In genomic region chr1:169928438-169929209, GRCh38 we compare ENCODE assay signal across 8 cellular contexts. TPM values are rescaled to one million over a fixed set of nuclear protein-coding genes. Genes with fewer than 3 reads are reported as not detected.
DNase-seq lines count a peak whose midpoint lies in the region; ATAC-seq and TF ChIP-seq lines count a peak whose summit lies in the region.

No MANE protein-coding gene starts in this region.

- POLR2A ChIA-PET in OCI-LY7 (lab: Charles Lee): interaction anchor here (0.7 kb wide), 1 partner anchor 447 kb away, joined by 5 read pairs; no protein-coding TSS in a partner anchor

- no peaks in the 10 kb centered on the region for H3K9me3 ChIP-seq in OCI-LY7 (ENCODE audit: low read length)
- H3K9me3 ChIP-seq in colonic mucosa: no peaks in the 10 kb centered on the region

- H3K4me3 Mint-ChIP-seq in mesothelial cell of epicardium: no peak overlapping the region

- no peaks in the 10 kb centered on the region for H3K36me3 Mint-ChIP-seq in mesothelial cell of epicardium

- intact Hi-C loops in OCI-LY7 (cut with micrococcal nuclease; ENCODE audit: unreplicated experiment) (no loop called here), colonic mucosa (cut with DNase I) (no loop called here)

- H3K27me3 ChIP-seq in colonic mucosa: no peaks in the 10 kb centered on the region

- H3K27ac ChIP-seq in OCI-LY7 (ENCODE audit: low read depth, low read length, poor library complexity, severe bottlenecking) (no peak overlapping the region), colonic mucosa (no peak overlapping the region)

- no peaks in the 10 kb centered on the region for H3K9me2 ChIP-seq in OCI-LY7 (ENCODE audit: insufficient read depth, low read length)

- CTCF ChIA-PET in OCI-LY7 (lab: Charles Lee; ENCODE audit: unreplicated experiment): no interaction called here

- no peaks in the 10 kb centered on the region for H3K9me3 Mint-ChIP-seq in mesothelial cell of epicardium

- H3K79me2 ChIP-seq in OCI-LY7 (ENCODE audit: insufficient read depth, low read depth, low read length): no peaks in the 10 kb centered on the region

- BruUV-seq in OCI-LY7 (replicated peaks; lab: Mats Ljungman, UMichigan): no TSS peak

- H3K9ac ChIP-seq in colonic mucosa (ENCODE audit: low read depth in 2 of 2, low read length in 2 of 2): no peak overlapping the region

- H3K4me1 Mint-ChIP-seq in mesothelial cell of epicardium: peaks cover 49% of the 10 kb centered on the region

- peak; percentile 92 for TF ChIP-seq CTCF in OCI-LY7 (conservative IDR thresholded peaks at IDR 0.05; ENCODE audit: low read length)
- TF ChIP-seq CTCF in colonic mucosa (IDR thresholded peaks at IDR 0.05): peak; percentile 54
- peak; percentile 64 for TF ChIP-seq CTCF in mesothelial cell of epicardium (IDR thresholded peaks at IDR 0.05; ENCODE audit: unreplicated experiment)

- no peak overlapping the region for H3K4me2 ChIP-seq in OCI-LY7 (ENCODE audit: low read length)

- no peak overlapping the region for H2AFZ ChIP-seq in OCI-LY7 (ENCODE audit: low read length)

- H3K27me3 Mint-ChIP-seq in mesothelial cell of epicardium (ENCODE audit: low read depth): no peaks in the 10 kb centered on the region

- no peaks in the 10 kb centered on the region for H3K36me3 ChIP-seq in OCI-LY7 (ENCODE audit: insufficient read depth, low read length)
- H3K36me3 ChIP-seq in colonic mucosa: no peaks in the 10 kb centered on the region

- H3K4me3 ChIP-seq in OCI-LY7 (ENCODE audit: low read depth, low read length, poor library complexity, severe bottlenecking): no peak overlapping the region
- no peak overlapping the region for H3K4me3 ChIP-seq in colonic mucosa

- DNase-seq in DMS 273 treated with DMSO at 0.1 percent for 48 hours (lab: John Stamatoyannopoulos, UW) (peak; percentile 14), HS-5 (ENCODE audit: low read depth) (peak; percentile 39), OCI-LY7 (ENCODE audit: low spot score) (peak; percentile 56), colonic mucosa (no peak), mesothelial cell of epicardium (ENCODE audit: low spot score in 2 of 2, unreplicated experiment in 2 of 2) (no peak), OCI-M2 (lab: John Stamatoyannopoulos, UW; ENCODE audit: unreplicated experiment) (no peak)
- no peak for DNase-seq in effector CD8-positive, alpha-beta T cell (lab: John Stamatoyannopoulos, UW)

- H3K27ac Mint-ChIP-seq in mesothelial cell of epicardium: no peak overlapping the region

- H4K20me1 ChIP-seq in OCI-LY7 (ENCODE audit: insufficient read depth, low read length): no peaks in the 10 kb centered on the region

- peak; percentile 66 for ATAC-seq in GM19438 (IDR thresholded peaks at IDR 0.05; ENCODE audit: low read depth, unreplicated experiment)

- H3K4me1 ChIP-seq in OCI-LY7 (ENCODE audit: insufficient read depth, low read length, poor library complexity, severe bottlenecking) (no peaks in the 10 kb centered on the region), colonic mucosa (no peaks in the 10 kb centered on the region)

RNA-seq across cellular contexts. Expression of gene SCYL3, which starts 34.9 kb away (rescaled TPM):
- 5.9 and 7.3 TPM in 2 replicates for total RNA-seq in OCI-LY7 (2014; rRNA removed; shearing (Covaris generic))
- total RNA-seq in OCI-LY7 (2022): 6.2 and 7.6 TPM in 2 replicates
- total RNA-seq in colonic mucosa: 10 to 100 TPM; 11.6 to 15.8 TPM
- 10.2 to 11.8 TPM (median 10.8 TPM) in 3 replicates for total RNA-seq in mesothelial cell of epicardium

Comparison
In these comparisons a context has a peak if more than half of its experiments do, and no peak if none do; other contexts are left out.
1. DNase-seq: peak in DMS 273 treated with DMSO at 0.1 percent for 48 hours (single experiment), HS-5 (single experiment) and OCI-LY7 (single experiment); none in colonic mucosa (single experiment), mesothelial cell of epicardium (0 of 2), OCI-M2 (single experiment) and effector CD8-positive, alpha-beta T cell (single experiment).
2. Peak in every context shown above with its lines, with median percentiles within 50 percentile points of each other: CTCF ChIP-seq.